ENCODE assay signal across 14 cellular contexts in the genomic region with DNA sequence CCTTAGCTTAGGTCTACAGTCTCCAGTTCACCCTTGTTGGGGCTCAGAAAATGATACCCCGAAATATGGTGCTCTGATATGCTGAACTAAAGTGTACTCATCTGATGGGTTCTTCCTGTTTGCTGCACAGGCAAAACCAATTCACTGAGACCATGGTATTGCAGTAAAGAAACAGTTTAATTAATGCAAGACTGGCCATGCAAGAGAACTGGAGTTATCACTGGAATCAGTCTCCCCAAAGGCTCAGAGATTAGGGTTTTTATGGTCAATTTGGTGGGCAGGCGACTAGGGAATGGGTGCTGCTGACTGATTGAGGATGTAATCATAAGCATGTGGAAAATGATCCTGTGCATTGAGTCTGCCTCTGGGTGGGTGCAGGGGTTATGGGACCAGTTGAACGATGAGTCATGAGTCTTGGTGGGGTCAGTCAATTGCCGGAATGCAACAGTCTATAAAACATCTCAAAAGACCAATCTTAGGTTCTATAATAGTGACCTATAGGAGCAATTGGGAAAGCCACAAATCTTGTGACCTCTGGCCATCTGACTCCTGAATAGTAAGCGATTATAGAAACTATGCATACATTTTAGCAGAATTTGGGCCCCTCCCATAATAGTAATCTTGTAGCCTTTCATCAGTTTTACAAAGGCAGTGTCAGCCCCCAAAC.
"Had no signal": no experiment of that assay in that cellular context is flagged by ENCODE, and none has a peak within 500 bp of the region (broad histone marks: within the 10 kb centered on the region; RNA-seq: fewer than 3 reads in every experiment).

No MANE protein-coding gene starts in this region.

- H3K27me3 ChIP-seq: sigmoid colon, transverse colon had no signal

- H3K27ac Mint-ChIP-seq: natural killer cell treated with Interleukin-12 subunit alpha and Interleukin-12 subunit beta and Interleukin-15 and Interleukin-18, amount 100 ng/mL, for 72 hours; T-helper 1 cell treated with Interleukin-12 subunit alpha and Interleukin-12 subunit beta and Interleukin-4 antibody, amounts not matched to agents 30 μg/mL and 1 μg/mL, for 36 hours; WTC11 had no signal

- ATAC-seq: esophagus mucosa; natural killer cell treated with Interleukin-12 subunit alpha and Interleukin-12 subunit beta and Interleukin-15 and Interleukin-18, amount 100 ng/mL, for 72 hours; WTC11 had no signal

- H3K9me3 Mint-ChIP-seq: natural killer cell treated with Interleukin-12 subunit alpha and Interleukin-12 subunit beta and Interleukin-15 and Interleukin-18, amount 100 ng/mL, for 72 hours; WTC11 had no signal

- H3K4me3 ChIP-seq: lung, prostate gland, sigmoid colon, transverse colon had no signal

- H3K4me1 ChIP-seq: prostate gland had no signal

- H3K36me3 ChIP-seq: prostate gland, sigmoid colon, transverse colon had no signal

- H3K27ac ChIP-seq: prostate gland, sigmoid colon, transverse colon had no signal

- H3K9me3 ChIP-seq: prostate gland, sigmoid colon, transverse colon had no signal

- H3K4me3 Mint-ChIP-seq: natural killer cell treated with Interleukin-12 subunit alpha and Interleukin-12 subunit beta and Interleukin-15 and Interleukin-18, amount 100 ng/mL, for 72 hours; T-helper 1 cell treated with Interleukin-12 subunit alpha and Interleukin-12 subunit beta and Interleukin-4 antibody, amounts not matched to agents 30 μg/mL and 1 μg/mL, for 36 hours; WTC11 had no signal

- DNase-seq: activated CD4-positive, alpha-beta T cell treated with anti-CD3 and anti-CD28 coated beads for 48 hours; activated naive CD4-positive, alpha-beta T cell treated with Interleukin-2 at 50 U/mL for 16 hours; dermis blood vessel endothelial cell; sigmoid colon; stimulated activated CD4-positive, alpha-beta T cell treated with anti-CD3 and anti-CD28 coated beads, Interleukin-12 subunit alpha, Interleukin-12 subunit beta, amount 100 ng/mL, for 4 hours; stimulated activated naive CD4-positive, alpha-beta T cell; substantia nigra; transverse colon had no signal

- H3K36me3 Mint-ChIP-seq: natural killer cell treated with Interleukin-12 subunit alpha and Interleukin-12 subunit beta and Interleukin-15 and Interleukin-18, amount 100 ng/mL, for 72 hours; WTC11 had no signal
